ENCODE assay signal across 37 cellular contexts in the genomic region with DNA sequence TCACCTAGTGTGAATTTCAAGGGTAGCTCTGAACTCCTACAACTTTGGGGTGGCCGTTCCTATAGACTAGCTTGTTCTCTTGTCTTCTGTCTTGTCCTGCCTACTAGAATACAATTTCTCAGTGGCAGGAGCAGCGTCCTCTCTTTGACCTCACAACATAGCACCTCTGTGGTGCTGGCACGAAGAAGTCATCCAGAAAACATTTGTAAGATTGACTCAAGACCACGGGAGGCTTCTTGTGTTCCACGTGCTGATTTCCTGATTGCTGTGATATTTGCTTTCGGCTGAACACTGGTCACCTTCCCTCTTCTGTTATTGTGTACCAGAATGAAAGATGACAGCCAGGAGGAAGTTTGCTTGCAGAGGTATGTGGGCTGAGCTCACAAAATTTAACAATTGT. TPM values are rescaled to one million over a fixed set of nuclear protein-coding genes. Genes with fewer than 3 reads are reported as not detected.
DNase-seq lines count a peak whose midpoint lies in the region; ATAC-seq, FAIRE-seq and TF ChIP-seq lines count a peak whose summit lies in the region.
"Had no signal": no experiment of that assay in that cellular context is flagged by ENCODE, and none has a peak within 500 bp of the region (broad histone marks: within the 10 kb centered on the region; RNA-seq: fewer than 3 reads in every experiment).

No MANE protein-coding gene starts in this region.

- ATAC-seq in pancreas, result peak in 3 of 4 donors; percentile 47 to 69 (median 51)
- ATAC-seq in GM21423 (IDR thresholded peaks at IDR 0.05; ENCODE audit: unreplicated experiment), result no peak
- ATAC-seq: A549; activated CD4-positive, CD25-positive, alpha-beta regulatory T cell treated with anti-CD3 and anti-CD28 coated beads, Interleukin-2, amount 50 U/mL, for 24 hours; activated T-cell treated with anti-CD3 and anti-CD28 coated beads, Interleukin-2, amount 50 U/mL, for 72 hours; CD8-positive, alpha-beta T cell; PC-3 had no signal

- no peaks in the 10 kb centered on the region for H3K9me3 ChIP-seq in pancreas
- H3K9me3 ChIP-seq: A549, left ventricle myocardium inferior, sigmoid colon, SK-N-SH, stomach, tibial artery had no signal

- H3K4me1 ChIP-seq in pancreas, result no peaks in the 10 kb centered on the region
- H3K4me1 ChIP-seq: A549, left ventricle myocardium inferior, stomach, tibial artery had no signal

- TF ChIP-seq POLR2A in GM12891 (IDR thresholded peaks at IDR 0.05; ENCODE audit: low read depth, low read length), result no peak

- WGBS in pancreas, 2 donors, result 35 to 57% methylated on average over 6 of the region's 6 CpGs

- H3K36me3 ChIP-seq in pancreas, result no peaks in the 10 kb centered on the region
- H3K36me3 ChIP-seq: left ventricle myocardium inferior, sigmoid colon, stomach, tibial artery had no signal

- CTCF ChIA-PET in Calu3 (lab: Charles Lee), result interaction anchor here (0.6 kb wide), 1 partner anchor 184 kb away, joined by 4 read pairs; no protein-coding TSS in a partner anchor

- peak overlapping the region; percentile 43 for H3K4me3 Mint-ChIP-seq in Calu3 (ENCODE audit: low read depth, unreplicated experiment)
- H3K4me3 Mint-ChIP-seq: activated T-cell treated with anti-CD3 and anti-CD28 coated beads, Interleukin-2, amount 50 U/mL, for 72 hours; CD8-positive, alpha-beta T cell; T-helper 1 cell treated with Interleukin-12 subunit alpha and Interleukin-12 subunit beta and Interleukin-4 antibody, amounts not matched to agents 30 μg/mL and 1 μg/mL, for 36 hours had no signal

- no peaks in the 10 kb centered on the region for H3K9me3 Mint-ChIP-seq in Calu3 (ENCODE audit: low read depth, unreplicated experiment)
- H3K9me3 Mint-ChIP-seq: activated T-cell treated with anti-CD3 and anti-CD28 coated beads, Interleukin-2, amount 50 U/mL, for 72 hours; CD8-positive, alpha-beta T cell; T-helper 1 cell treated with Interleukin-12 subunit alpha and Interleukin-12 subunit beta and Interleukin-4 antibody, amounts not matched to agents 30 μg/mL and 1 μg/mL, for 36 hours had no signal

- no peaks in the 10 kb centered on the region for H3K27me3 Mint-ChIP-seq in Calu3 (ENCODE audit: unreplicated experiment)

- H3K4me1 Mint-ChIP-seq in Calu3 (ENCODE audit: low read depth, unreplicated experiment), result peaks cover 51% of the 10 kb centered on the region

- no TSS peak for BruUV-seq in Calu3 (replicated peaks; lab: Mats Ljungman, UMichigan)

- peaks cover 20% of the 10 kb centered on the region for H3K36me3 Mint-ChIP-seq in Calu3 (ENCODE audit: insufficient read depth, unreplicated experiment)
- H3K36me3 Mint-ChIP-seq: CD8-positive, alpha-beta T cell had no signal

- intact Hi-C loops in Calu3 (cut with micrococcal nuclease; ENCODE audit: unreplicated experiment), result no loop called here
- intact Hi-C loops in pancreas (cut with DNase I), result no loop called here

- H3K27me3 ChIP-seq in pancreas, result no peaks in the 10 kb centered on the region
- H3K27me3 ChIP-seq: sigmoid colon, stomach, tibial artery had no signal

- TF ChIP-seq CTCF in Calu3 (IDR thresholded peaks at IDR 0.05; ENCODE audit: unreplicated experiment) (no peak), choroid plexus epithelial cell (conservative IDR thresholded peaks at IDR 0.05; ENCODE audit: low read depth, low read length) (no peak), pancreas (IDR thresholded peaks at IDR 0.05) (no peak)

- DNase-seq in Calu3 (peak; percentile 45), M059J (ENCODE audit: low read depth) (peak; percentile 83), choroid plexus epithelial cell (ENCODE audit: low read depth) (peak; percentile 73), pancreas (no peak), NOMO-1 treated with DMSO at 0.1 percent for 48 hours (lab: John Stamatoyannopoulos, UW; ENCODE audit: unreplicated experiment) (no peak), NCI-H446 (lab: John Stamatoyannopoulos, UW) (no peak), GM12891 (ENCODE audit: insufficient read length, low spot score) (no peak)
- DNase-seq: activated CD4-positive, alpha-beta T cell treated with anti-CD3 and anti-CD28 coated beads, Interleukin-2, amount 50 U/mL, for 48 hours; activated naive CD4-positive, alpha-beta T cell treated with Interleukin-2 at 50 U/mL for 16 hours; activated T-cell treated with anti-CD3 and anti-CD28 coated beads, Interleukin-2, amount 50 U/mL, for 72 hours; CD8-positive, alpha-beta T cell; effector CD8-positive, alpha-beta T cell; GDM1; KBM-7; left ventricle myocardium inferior; mesenchymal stem cell; MM.1S; NCI-H1105 treated with DMSO at 0.1 percent for 48 hours; NCI-H1930; NCI-H524; NK-92 treated with Interleukin-12 subunit alpha and Interleukin-12 subunit beta, amount 100 ng/mL, for 24 hours; PC-3; sigmoid colon; SK-N-SH; stimulated activated CD4-positive, alpha-beta T cell treated with anti-CD3 and anti-CD28 coated beads, Interleukin-12 subunit alpha, Interleukin-12 subunit beta, amount 100 ng/mL, for 4 hours; stimulated activated CD4-positive, alpha-beta T cell treated with anti-CD3 and anti-CD28 coated beads, Interleukin-2, amount 100 ng/mL, for 48 hours; stomach; tibial artery had no signal

- FAIRE-seq in pancreas (lab: Jason Lieb, UNC) (no peak), GM12891 (lab: Jason Lieb, UNC) (no peak)
- FAIRE-seq: A549, H1, HTR-8/SVneo, islet of Langerhans, TTC549 had no signal

- peak overlapping the region; percentile 93 for H3K27ac Mint-ChIP-seq in Calu3 (ENCODE audit: unreplicated experiment)
- H3K27ac Mint-ChIP-seq: activated T-cell treated with anti-CD3 and anti-CD28 coated beads, Interleukin-2, amount 50 U/mL, for 72 hours; CD8-positive, alpha-beta T cell; T-helper 1 cell treated with Interleukin-12 subunit alpha and Interleukin-12 subunit beta and Interleukin-4 antibody, amounts not matched to agents 30 μg/mL and 1 μg/mL, for 36 hours had no signal

- peak overlapping the region in 2 of 4 donors; percentile 30 to 34 for H3K27ac ChIP-seq in pancreas
- H3K27ac ChIP-seq: A549, coronary artery, left ventricle myocardium inferior, stomach, tibial artery had no signal

- H3K4me3 ChIP-seq in choroid plexus epithelial cell (ENCODE audit: low read depth, low read length), result no peak overlapping the region
- H3K4me3 ChIP-seq in pancreas, result no peak overlapping the region
- H3K4me3 ChIP-seq: A549, coronary artery, left ventricle myocardium inferior, sigmoid colon, stomach, tibial artery had no signal

TF ChIP-seq in GM12891, 5 proteins besides CTCF, POLR2A, EP300 and RAD21:
- TF ChIP-seq TAF1 (IDR thresholded peaks at IDR 0.05; ENCODE audit: low read depth, low read length) (no peak), POLR2AphosphoS5 (IDR thresholded peaks at IDR 0.05; ENCODE audit: low read depth, low read length) (no peak), PAX5 (IDR thresholded peaks at IDR 0.05; ENCODE audit: insufficient read depth, low read length, severe bottlenecking) (no peak), POU2F2 (IDR thresholded peaks at IDR 0.05; ENCODE audit: low read depth, low read length) (no peak), SPI1 (IDR thresholded peaks at IDR 0.05; ENCODE audit: low read depth, low read length) (no peak)

RNA-seq across cellular contexts. Expression of a gene that starts 27.0 kb away (rescaled TPM):
- total RNA-seq in Calu3 (2022) (71.6 and 81.4 TPM in 2 replicates), pancreas (1 to 10 TPM; 1.3 to 4.9 (median 2.5) TPM)
- 14.7 and 20.6 TPM in 2 replicates for total RNA-seq in M059J (2014; rRNA removed; shearing (Covaris generic))
- polyA plus RNA-seq in pancreas, result 1 to 10 TPM; 1.4 to 3.1 TPM
- polyA plus RNA-seq in GM12891 (2012; ENCODE audit: low read depth, missing spikeins), result 10.4 TPM
- total RNA-seq: CD8-positive, alpha-beta T cell had no signal

Comparison
In these comparisons a context has a peak if more than half of its experiments do, and no peak if none do; other contexts are left out.
1. DNase-seq: peak in Calu3 (single experiment), M059J (single experiment) and choroid plexus epithelial cell (single experiment); none in pancreas (0 of 6), NOMO-1 treated with DMSO at 0.1 percent for 48 hours (single experiment), NCI-H446 (0 of 2) and GM12891 (single experiment).